In the genomic region with DNA sequence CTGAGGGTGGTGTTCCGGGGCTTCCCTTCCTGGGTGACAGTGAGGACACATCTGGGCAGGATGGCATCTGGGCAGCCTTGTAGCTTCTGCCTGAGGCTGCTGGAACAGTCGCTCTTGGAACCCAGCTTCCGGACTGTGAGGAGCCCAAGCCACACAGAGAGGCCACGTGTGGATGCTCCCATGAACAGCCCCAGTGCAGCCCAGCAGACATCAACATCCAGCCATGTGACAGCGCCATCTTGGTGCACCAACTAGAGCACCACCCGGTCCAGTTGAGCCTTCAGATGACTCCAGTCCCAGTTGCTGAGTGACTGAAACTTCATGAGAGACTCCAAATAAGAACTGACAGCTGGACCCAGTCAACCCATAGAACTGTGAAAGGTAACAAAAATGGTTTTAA, we compare ENCODE assay signal across 26 cellular contexts.
"Had no signal": no experiment of that assay in that cellular context is flagged by ENCODE, and none has a peak within 500 bp of the region (broad histone marks: within the 10 kb centered on the region; RNA-seq: fewer than 3 reads in every experiment).

No MANE protein-coding gene starts in this region.

- H3K36me3 ChIP-seq: left ventricle myocardium inferior, neural progenitor cell, ovary, right atrium auricular region, stomach, thyroid gland, transverse colon, uterus had no signal

- H3K4me2 ChIP-seq: hepatocyte, neural progenitor cell had no signal

- H3K4me3 Mint-ChIP-seq: mesothelial cell of epicardium; naive B cell; natural killer cell; nephron progenitor cell; neural progenitor cell; stimulated activated naive B cell treated with anti-CD40 and anti-IgM and Interleukin-4, amounts not matched to agents 10 μg/mL and 1 μg/mL and 100 μg/mL, for 72 hours had no signal

- H3K27me3 ChIP-seq: hepatocyte, neural progenitor cell, ovary, right atrium auricular region, stomach, testis, thyroid gland, transverse colon, uterus had no signal

- H3K27ac ChIP-seq: hepatocyte, left ventricle myocardium inferior, neural progenitor cell, ovary, right atrium auricular region, skin epidermis, stomach, testis, thyroid gland, transverse colon, uterus had no signal

- H3K27ac Mint-ChIP-seq: mesothelial cell of epicardium; naive B cell; natural killer cell; neural progenitor cell; progenitor cell of endocrine pancreas; stimulated activated naive B cell treated with anti-CD40 and anti-IgM and Interleukin-4, amounts not matched to agents 10 μg/mL and 1 μg/mL and 100 μg/mL, for 72 hours had no signal

- H3K9ac ChIP-seq: neural progenitor cell had no signal

- H3K79me2 ChIP-seq: hepatocyte had no signal

- H3K9me3 ChIP-seq: left ventricle myocardium inferior, ovary, right atrium auricular region, stomach, testis, thyroid gland, transverse colon, uterus had no signal

- H3K4me1 Mint-ChIP-seq: naive B cell; natural killer cell; stimulated activated naive B cell treated with anti-CD40 and anti-IgM and Interleukin-4, amounts not matched to agents 10 μg/mL and 1 μg/mL and 100 μg/mL, for 72 hours had no signal

- H3K36me3 Mint-ChIP-seq: mesothelial cell of epicardium; naive B cell; natural killer cell; neural progenitor cell; stimulated activated naive B cell treated with anti-CD40 and anti-IgM and Interleukin-4, amounts not matched to agents 10 μg/mL and 1 μg/mL and 100 μg/mL, for 72 hours had no signal

- H3K4me1 ChIP-seq: left ventricle myocardium inferior, neural progenitor cell, right atrium auricular region, stomach, testis, thyroid gland, transverse colon, uterus had no signal

- H2AFZ ChIP-seq: hepatocyte, neural progenitor cell had no signal

- ATAC-seq: natural killer cell; sciatic nerve; stimulated activated naive B cell treated with anti-CD40 and anti-IgM and Interleukin-4, amounts not matched to agents 10 μg/mL and 1 μg/mL and 100 μg/mL, for 72 hours; stimulated activated naive CD8-positive, alpha-beta T cell treated with anti-CD3 and anti-CD28 coated beads, Interleukin-15, Interleukin-2, amounts not matched to agents 100 U/mL and 50 U/mL, for 24 hours had no signal

- DNase-seq: islet precursor cell; left ventricle myocardium inferior; mesendoderm; naive B cell; natural killer cell; nephron progenitor cell; ovary; stimulated activated CD4-positive, alpha-beta T cell treated with anti-CD3 and anti-CD28 coated beads, Interleukin-12 subunit alpha, Interleukin-12 subunit beta, amount 100 ng/mL, for 4 hours; stimulated activated CD4-positive, alpha-beta T cell treated with anti-CD3 and anti-CD28 coated beads, Interleukin-15, amount 100 ng/mL, for 24 hours; stimulated activated CD4-positive, alpha-beta T cell treated with anti-CD3 and anti-CD28 coated beads, Interleukin-2, amount 100 ng/mL, for 24 hours; stimulated activated CD4-positive, alpha-beta T cell treated with anti-CD3 and anti-CD28 coated beads, Interleukin-4, amount 100 ng/mL, for 1 hour; stimulated activated naive B cell treated with anti-CD40 and anti-IgM and Interleukin-4, amounts not matched to agents 10 μg/mL and 1 μg/mL and 100 μg/mL, for 72 hours; stimulated activated naive CD8-positive, alpha-beta T cell treated with anti-CD3 and anti-CD28 coated beads, Interleukin-15, Interleukin-2, amounts not matched to agents 100 U/mL and 50 U/mL, for 24 hours; stomach; testis; thyroid gland; transverse colon; uterus had no signal

- H3K9me3 Mint-ChIP-seq: mesothelial cell of epicardium; natural killer cell; nephron progenitor cell; neural progenitor cell; stimulated activated naive B cell treated with anti-CD40 and anti-IgM and Interleukin-4, amounts not matched to agents 10 μg/mL and 1 μg/mL and 100 μg/mL, for 72 hours had no signal

- H3K4me3 ChIP-seq: hepatocyte, left ventricle myocardium inferior, lung, neural progenitor cell, ovary, right atrium auricular region, skin epidermis, stomach, testis, thyroid gland, transverse colon, uterus had no signal

- H3K27me3 Mint-ChIP-seq: progenitor cell of endocrine pancreas; stimulated activated naive B cell treated with anti-CD40 and anti-IgM and Interleukin-4, amounts not matched to agents 10 μg/mL and 1 μg/mL and 100 μg/mL, for 72 hours had no signal
